ENCODE assay signal across 8 cellular contexts in the genomic region with DNA sequence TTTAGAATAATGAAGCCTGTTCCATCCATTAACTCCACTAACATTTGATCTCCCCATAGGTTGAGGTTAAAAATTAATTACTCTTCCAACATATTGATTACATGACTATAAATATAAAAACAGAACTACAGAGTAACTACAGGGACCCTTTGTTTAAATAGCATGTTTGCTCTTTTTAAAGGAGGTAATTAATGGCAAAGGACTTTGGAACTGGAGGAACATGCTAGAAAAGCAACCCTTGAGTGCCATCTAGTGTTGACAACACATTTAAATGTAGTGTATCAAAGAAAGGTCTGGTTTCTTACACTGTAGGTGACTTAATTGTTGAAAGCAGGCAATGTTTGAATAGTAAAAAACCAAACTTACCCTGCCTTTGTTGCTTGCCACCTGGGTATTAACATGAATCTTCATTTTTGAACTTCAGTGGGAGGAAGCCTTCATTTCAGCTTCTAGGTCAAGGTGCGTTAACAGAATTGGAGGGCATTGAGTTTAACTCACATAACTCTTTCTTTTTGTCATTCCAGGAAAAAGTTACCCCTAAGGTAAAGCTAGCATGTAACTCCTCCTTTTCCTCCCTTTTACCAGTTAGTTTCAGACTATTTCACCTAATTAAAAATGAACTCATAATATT. TPM values are rescaled to one million over a fixed set of nuclear protein-coding genes. Genes with fewer than 3 reads are reported as not detected.
DNase-seq lines count a peak whose midpoint lies in the region; ATAC-seq, FAIRE-seq and TF ChIP-seq lines count a peak whose summit lies in the region.

No MANE protein-coding gene starts in this region.

- peak; percentile 74 for ATAC-seq in GM18867 (IDR thresholded peaks at IDR 0.05; ENCODE audit: unreplicated experiment)

- FAIRE-seq in bronchial epithelial cell (lab: Jason Lieb, UNC) (no peak), islet of Langerhans (lab: Jason Lieb, UNC) (peak; percentile 96)

- peak; percentile 43 for TF ChIP-seq CTCF in bronchial epithelial cell (IDR thresholded peaks at IDR 0.05; ENCODE audit: insufficient read depth, low read length, severe bottlenecking)

- DNase-seq in CD1c-positive myeloid dendritic cell (ENCODE audit: extremely low spot score) (peak; percentile 67), HT-29 (ENCODE audit: low spot score) (peak; percentile 99), NCI-H82 treated with DMSO at 0.1 percent for 48 hours (lab: John Stamatoyannopoulos, UW; ENCODE audit: unreplicated experiment) (peak; percentile 11), bronchial epithelial cell (ENCODE audit: low read depth) (peak; percentile 77), stromal cell of bone marrow (ENCODE audit: low read depth) (peak; percentile 53), 8988T (no peak)

- no peaks in the 10 kb centered on the region for H3K27me3 ChIP-seq in bronchial epithelial cell (ENCODE audit: control insufficient read depth, insufficient read depth, low read length)

- H3K36me3 ChIP-seq in bronchial epithelial cell (ENCODE audit: control insufficient read depth, insufficient read depth, low read length), result no peaks in the 10 kb centered on the region

- H3K4me3 ChIP-seq in bronchial epithelial cell (ENCODE audit: low read depth, low read length), result no peak overlapping the region

RNA-seq across cellular contexts. Expression of gene CAPZA2, which starts 52.6 kb away (rescaled TPM):
- 61.7 and 62.9 TPM in 2 replicates for total RNA-seq in HT-29 (2014; rRNA removed; shearing (Covaris generic))
- 88.2 and 92.8 TPM in 2 replicates for total RNA-seq in bronchial epithelial cell
